ENCODE assay signal across 28 cellular contexts in the genomic region with DNA sequence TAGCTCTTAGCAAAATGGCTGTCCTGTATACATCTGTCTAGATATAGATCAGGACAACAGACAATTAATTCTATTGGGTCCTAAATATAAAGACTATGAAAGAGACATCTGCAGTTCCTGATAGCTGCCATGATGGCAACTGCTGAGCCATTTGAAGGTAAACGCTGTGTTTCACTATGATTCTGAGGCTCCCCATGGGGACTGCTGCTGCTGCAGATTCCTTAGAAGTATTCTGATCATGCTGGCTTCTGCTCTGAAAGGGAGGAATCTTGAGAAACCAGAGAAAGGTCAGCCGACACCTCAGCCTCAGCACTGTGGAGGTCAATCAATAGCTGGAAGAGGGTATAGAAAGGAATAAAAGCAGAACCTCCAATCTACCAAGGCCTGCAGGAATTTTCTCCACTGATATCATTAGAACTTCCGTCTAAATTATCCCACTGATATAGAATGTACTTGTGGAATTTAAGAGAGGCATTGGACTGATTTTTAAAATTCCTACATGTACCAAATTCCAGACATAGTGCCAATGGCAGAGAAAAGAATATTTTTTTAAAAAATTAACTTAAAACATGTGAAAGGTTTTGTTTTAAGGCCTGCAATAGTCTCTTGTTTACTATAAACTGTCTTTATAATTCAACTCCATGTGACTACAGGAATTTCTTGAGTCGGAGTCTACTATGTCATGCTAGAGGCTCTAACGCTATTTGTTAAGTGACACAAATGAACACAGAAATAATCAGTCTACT. TPM values are rescaled to one million over a fixed set of nuclear protein-coding genes. Genes with fewer than 3 reads are reported as not detected.
DNase-seq lines count a peak whose midpoint lies in the region; ATAC-seq, FAIRE-seq and TF ChIP-seq lines count a peak whose summit lies in the region.
"Had no signal": no experiment of that assay in that cellular context is flagged by ENCODE, and none has a peak within 500 bp of the region (broad histone marks: within the 10 kb centered on the region; RNA-seq: fewer than 3 reads in every experiment).

No MANE protein-coding gene starts in this region.

- no peak overlapping the region for H3K4me3 ChIP-seq in GM23338
- no peak overlapping the region for H3K4me3 ChIP-seq in astrocyte (ENCODE audit: insufficient read depth, low read depth, low read length)
- no peak overlapping the region for H3K4me3 ChIP-seq in tibial artery
- H3K4me3 ChIP-seq: left ventricle myocardium inferior, transverse colon had no signal

- H3K9me3 Mint-ChIP-seq in GM23338 (no peaks in the 10 kb centered on the region), astrocyte (ENCODE audit: unreplicated experiment) (no peaks in the 10 kb centered on the region)
- H3K9me3 Mint-ChIP-seq: activated T-helper 17 cell treated with anti-CD3 and anti-CD28 coated beads, Interleukin-2, amount 50 U/mL, for 72 hours; naive thymus-derived CD4-positive, alpha-beta T cell; T-helper 2 cell treated with Interferon-gamma antibody and Interleukin-4, amounts not matched to agents 5 μg/mL and 100 μg/mL, for 36 hours had no signal

- H3K4me1 Mint-ChIP-seq in GM23338 = peaks cover 36% of the 10 kb centered on the region
- H3K4me1 Mint-ChIP-seq in astrocyte (ENCODE audit: low read depth, unreplicated experiment) = peaks cover 40% of the 10 kb centered on the region
- H3K4me1 Mint-ChIP-seq: activated T-helper 17 cell treated with anti-CD3 and anti-CD28 coated beads, Interleukin-2, amount 50 U/mL, for 72 hours; naive thymus-derived CD4-positive, alpha-beta T cell had no signal

- no peak for TF ChIP-seq CTCF in GM23338 (conservative IDR thresholded peaks at IDR 0.05; ENCODE audit: low read depth in 2 of 2)
- TF ChIP-seq CTCF in astrocyte (IDR thresholded peaks at IDR 0.05; ENCODE audit: insufficient read depth, low read depth, low read length) = no peak
- no peak for TF ChIP-seq CTCF in tibial artery (IDR thresholded peaks at IDR 0.05)

- H3K4me3 Mint-ChIP-seq in GM23338 = no peak overlapping the region
- H3K4me3 Mint-ChIP-seq in astrocyte (ENCODE audit: unreplicated experiment) = no peak overlapping the region
- H3K4me3 Mint-ChIP-seq: activated CD8-positive, alpha-beta T cell treated with anti-CD3 and anti-CD28 coated beads, Interleukin-2, amount 10 ng/mL, durations not matched to agents 7 days and 5 days; activated T-helper 17 cell treated with anti-CD3 and anti-CD28 coated beads, Interleukin-2, amount 50 U/mL, for 72 hours; naive thymus-derived CD4-positive, alpha-beta T cell; T-helper 2 cell treated with Interferon-gamma antibody and Interleukin-4, amounts not matched to agents 5 μg/mL and 100 μg/mL, for 36 hours had no signal

- H3K27ac ChIP-seq in GM23338 (ENCODE audit: low read depth) = no peak overlapping the region
- H3K27ac ChIP-seq in astrocyte (ENCODE audit: low read depth, low read length) = no peak overlapping the region
- peak overlapping the region; percentile 3 to 36 for H3K27ac ChIP-seq in tibial artery
- H3K27ac ChIP-seq: epithelial cell of prostate, left ventricle myocardium inferior, transverse colon had no signal

- H3K36me3 ChIP-seq in GM23338 (ENCODE audit: insufficient read depth) (no peaks in the 10 kb centered on the region), astrocyte (ENCODE audit: insufficient read depth, low read length) (no peaks in the 10 kb centered on the region), tibial artery (no peaks in the 10 kb centered on the region)
- H3K36me3 ChIP-seq: left ventricle myocardium inferior, transverse colon had no signal

- no peak overlapping the region for H3K4me2 ChIP-seq in GM23338
- H3K4me2 ChIP-seq in astrocyte (ENCODE audit: low read length) = no peak overlapping the region

- no peak for FAIRE-seq in astrocyte (lab: Jason Lieb, UNC)
- FAIRE-seq: colon, islet of Langerhans had no signal

- peaks cover 6% of the 10 kb centered on the region; the same call in 1 of the 2 replicates for H3K9me2 ChIP-seq in GM23338 (ENCODE audit: insufficient read depth)

- H3K36me3 Mint-ChIP-seq in GM23338 (ENCODE audit: low read depth) = no peaks in the 10 kb centered on the region
- H3K36me3 Mint-ChIP-seq in astrocyte (ENCODE audit: low read depth, unreplicated experiment) = peaks cover 16% of the 10 kb centered on the region
- H3K36me3 Mint-ChIP-seq: naive thymus-derived CD4-positive, alpha-beta T cell had no signal

- peak overlapping the region; percentile 67; the same call in 1 of the 2 replicates for H3K27ac Mint-ChIP-seq in GM23338
- peak overlapping the region; percentile 59 for H3K27ac Mint-ChIP-seq in astrocyte (ENCODE audit: unreplicated experiment)
- H3K27ac Mint-ChIP-seq: activated CD8-positive, alpha-beta T cell treated with anti-CD3 and anti-CD28 coated beads, Interleukin-2, amount 10 ng/mL, durations not matched to agents 7 days and 5 days; activated T-helper 17 cell treated with anti-CD3 and anti-CD28 coated beads, Interleukin-2, amount 50 U/mL, for 72 hours; naive thymus-derived CD4-positive, alpha-beta T cell; T-helper 2 cell treated with Interferon-gamma antibody and Interleukin-4, amounts not matched to agents 5 μg/mL and 100 μg/mL, for 36 hours had no signal

- DNase-seq in GM23338 (ENCODE audit: low spot score) (peak; percentile 58), astrocyte (ENCODE audit: low read depth) (peak; percentile 26), iPS-NIHi7 (ENCODE audit: extremely low spot score) (peak; percentile 31), tibial artery (no peak), DMS79 (lab: John Stamatoyannopoulos, UW) (no peak), D341Med (ENCODE audit: low spot score) (no peak)
- DNase-seq: activated CD8-positive, alpha-beta T cell treated with anti-CD3 and anti-CD28 coated beads, Interleukin-2, amount 10 ng/mL, durations not matched to agents 7 days and 5 days; activated naive CD4-positive, alpha-beta T cell treated with anti-CD3 and anti-CD28 coated beads, Interleukin-2, amount 50 U/mL, for 16 hours; amniotic stem cell; effector CD4-positive, alpha-beta T cell; glutamatergic neuron; left ventricle myocardium inferior; naive thymus-derived CD4-positive, alpha-beta T cell; NCI-H1048; NCI-H187; NCI-H446 treated with DMSO at 0.1 percent for 48 hours; NCI-H774; occipital lobe; SIG-M5; stimulated activated CD4-positive, alpha-beta T cell treated with anti-CD3 and anti-CD28 coated beads, Interleukin-15, amount 100 ng/mL, for 24 hours; stimulated activated CD4-positive, alpha-beta T cell treated with anti-CD3 and anti-CD28 coated beads, Interleukin-4, amount 100 ng/mL, for 4 hours; transverse colon had no signal

- H4K20me1 ChIP-seq in GM23338 (replicated peaks; ENCODE audit: insufficient read depth) (no peaks in the 10 kb centered on the region), astrocyte (ENCODE audit: insufficient read depth, low read length) (no peaks in the 10 kb centered on the region)

- no peaks in the 10 kb centered on the region; the same call in 1 of the 2 replicates for H3K79me2 ChIP-seq in GM23338 (replicated peaks; ENCODE audit: insufficient read depth)
- H3K79me2 ChIP-seq in astrocyte (ENCODE audit: insufficient read depth, low read length) = peaks cover 81% of the 10 kb centered on the region

- no peak overlapping the region for H3K9ac ChIP-seq in astrocyte (ENCODE audit: low read length)

- ATAC-seq in GM23338 = peak; percentile 87
- ATAC-seq in HG02938 (IDR thresholded peaks at IDR 0.05; ENCODE audit: unreplicated experiment) = no peak
- ATAC-seq: activated CD8-positive, alpha-beta T cell treated with anti-CD3 and anti-CD28 coated beads, Interleukin-2, amount 10 ng/mL, durations not matched to agents 7 days and 5 days; activated T-helper 17 cell treated with anti-CD3 and anti-CD28 coated beads, Interleukin-2, amount 50 U/mL, for 72 hours; naive thymus-derived CD4-positive, alpha-beta T cell had no signal

- H3K9me3 ChIP-seq in astrocyte (ENCODE audit: insufficient read depth, low read depth, low read length) = no peaks in the 10 kb centered on the region
- H3K9me3 ChIP-seq in tibial artery = no peaks in the 10 kb centered on the region
- H3K9me3 ChIP-seq: left ventricle myocardium inferior, transverse colon had no signal

- H2AFZ ChIP-seq in GM23338 (no peak overlapping the region), astrocyte (ENCODE audit: low read depth, low read length) (no peak overlapping the region)

- H3K4me1 ChIP-seq in GM23338 (ENCODE audit: insufficient read depth) (peaks cover 16% of the 10 kb centered on the region; the same call in 1 of the 2 replicates), astrocyte (ENCODE audit: insufficient read depth, low read length) (peaks cover 11% of the 10 kb centered on the region), tibial artery (peaks cover 0 to 45% (median 10%) of the 10 kb centered on the region in 4 donors)

- no peaks in the 10 kb centered on the region for H3F3A ChIP-seq in GM23338 (replicated peaks; ENCODE audit: low read depth)

- H3K27me3 Mint-ChIP-seq in GM23338 (ENCODE audit: insufficient read depth, low read depth, poor library complexity) (no peaks in the 10 kb centered on the region), astrocyte (ENCODE audit: low read depth, unreplicated experiment) (no peaks in the 10 kb centered on the region)
- H3K27me3 Mint-ChIP-seq: activated T-helper 17 cell treated with anti-CD3 and anti-CD28 coated beads, Interleukin-2, amount 50 U/mL, for 72 hours had no signal

- intact Hi-C loops in tibial artery (cut with DNase I; ENCODE audit: low total_unique reads) = no loop called here

- H3K27me3 ChIP-seq in GM23338 (ENCODE audit: insufficient read depth) (no peaks in the 10 kb centered on the region), astrocyte (ENCODE audit: insufficient read depth, low read length) (no peaks in the 10 kb centered on the region), tibial artery (no peaks in the 10 kb centered on the region)
- H3K27me3 ChIP-seq: transverse colon had no signal

TF ChIP-seq in GM23338, 12 proteins besides CTCF, POLR2A, EP300 and RAD21 (continues in another document):
- TF ChIP-seq STAT1 (IDR thresholded peaks at IDR 0.05; ENCODE audit: unreplicated experiment) = no peak
- TF ChIP-seq ZNF114 (CRISPR knock-in tag; IDR thresholded peaks at IDR 0.05) = peak; percentile 44; the same call in 1 of the 2 replicates
- TF ChIP-seq, protein P1, sequence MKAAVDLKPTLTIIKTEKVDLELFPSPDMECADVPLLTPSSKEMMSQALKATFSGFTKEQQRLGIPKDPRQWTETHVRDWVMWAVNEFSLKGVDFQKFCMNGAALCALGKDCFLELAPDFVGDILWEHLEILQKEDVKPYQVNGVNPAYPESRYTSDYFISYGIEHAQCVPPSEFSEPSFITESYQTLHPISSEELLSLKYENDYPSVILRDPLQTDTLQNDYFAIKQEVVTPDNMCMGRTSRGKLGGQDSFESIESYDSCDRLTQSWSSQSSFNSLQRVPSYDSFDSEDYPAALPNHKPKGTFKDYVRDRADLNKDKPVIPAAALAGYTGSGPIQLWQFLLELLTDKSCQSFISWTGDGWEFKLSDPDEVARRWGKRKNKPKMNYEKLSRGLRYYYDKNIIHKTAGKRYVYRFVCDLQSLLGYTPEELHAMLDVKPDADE (IDR thresholded peaks at IDR 0.05) = no peak
- no peak for TF ChIP-seq EZH2 (IDR thresholded peaks at IDR 0.05; ENCODE audit: low read depth, unreplicated experiment)
- no peak for TF ChIP-seq POLR2AphosphoS5 (IDR thresholded peaks at IDR 0.05; ENCODE audit: low read depth)

RNA-seq across cellular contexts. Expression of a gene that starts 53.2 kb away (rescaled TPM):
- total RNA-seq in GM23338 (2014; rRNA removed; shearing (Covaris generic)) = 35.4 and 41.7 TPM in 2 replicates
- polyA plus RNA-seq in GM23338 (2016; fragmentation: Nextera tagmentation; extraction: Ambion mirVana) = 29.4 and 30.3 TPM in 2 replicates
- 76.7 and 112 TPM in 2 replicates for total RNA-seq in astrocyte
- polyA plus RNA-seq: naive thymus-derived CD4-positive, alpha-beta T cell had no signal

Comparison
In these comparisons a context has a peak if more than half of its experiments do, and no peak if none do; other contexts are left out.
1. DNase-seq: peak in GM23338 (single experiment), astrocyte (single experiment) and iPS-NIHi7 (single experiment); none in tibial artery (0 of 2), DMS79 (single experiment) and D341Med (single experiment).
2. H3K27ac ChIP-seq: peak in tibial artery (2 of 2); none in GM23338 (single experiment) and astrocyte (single experiment).